In the genomic region with DNA sequence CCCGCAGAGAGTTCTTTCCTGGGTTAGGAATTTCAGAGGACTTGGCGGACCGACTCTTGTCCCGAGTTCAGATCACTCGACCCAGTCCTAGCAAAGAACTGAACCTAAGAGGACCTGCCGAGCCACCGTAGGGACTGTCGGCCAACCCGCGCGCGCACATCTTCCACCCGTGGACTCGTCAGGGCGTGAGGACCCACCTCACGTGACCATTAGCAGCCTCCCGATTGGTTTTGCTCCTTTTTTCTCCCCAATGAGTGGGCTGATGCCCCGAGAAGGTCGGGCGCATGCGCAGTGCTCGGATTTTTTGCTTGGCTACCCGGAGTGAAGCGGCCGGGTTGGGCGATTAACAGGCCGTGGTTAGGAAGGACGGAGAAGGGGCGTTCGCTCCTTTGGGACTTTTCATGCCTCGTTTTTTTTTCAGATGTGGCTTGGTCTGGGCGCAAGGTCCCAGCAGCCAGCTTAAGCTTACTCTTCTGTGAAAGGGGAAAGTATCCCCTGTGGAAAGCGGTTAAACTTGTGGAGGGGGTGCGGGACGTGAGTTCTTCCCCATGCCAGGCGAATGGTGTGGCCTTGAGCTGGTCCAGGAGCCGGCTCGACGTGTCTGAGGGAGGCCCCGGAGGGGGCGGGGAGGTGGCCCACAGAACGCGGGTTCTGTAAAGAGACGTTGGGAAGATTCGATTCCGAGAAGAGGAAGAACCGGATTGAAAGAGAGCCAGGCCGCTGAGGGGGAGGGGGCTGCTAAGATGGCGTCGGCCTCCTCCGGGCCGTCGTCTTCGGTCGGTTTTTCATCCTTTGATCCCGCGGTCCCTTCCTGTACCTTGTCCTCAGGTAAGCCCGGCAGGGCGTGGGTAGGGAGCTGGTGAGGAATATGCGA, we compare ENCODE assay signal across 8 cellular contexts. TPM values are rescaled to one million over a fixed set of nuclear protein-coding genes. Genes with fewer than 3 reads are reported as not detected.
DNase-seq lines count a peak whose midpoint lies in the region; ATAC-seq and TF ChIP-seq lines count a peak whose summit lies in the region.

Gene PIP5K1A (plus strand): TSS at position 299 of the 874 bp plus-strand sequence. CDS start 445 bp downstream, at position 744.

- peak within 1 kb of the TSS; percentile 83 for H3K18ac ChIP-seq in trophoblast cell (ENCODE audit: low read length)

- ATAC-seq in HG02798 (IDR thresholded peaks at IDR 0.05; ENCODE audit: poor library complexity, unreplicated experiment) (peak; percentile 94), T-cell (replicated peaks in 1 of 4) (peak; percentile 96 to 99 (median 98))

- H3K4me1 Mint-ChIP-seq in T-cell = peaks cover 40 to 49% (median 45%) of the 10 kb centered on the region in 3 donors

- H2BK5ac ChIP-seq in trophoblast cell (ENCODE audit: low read depth, low read length, poor library complexity) = peak within 1 kb of the TSS; percentile 96

- H4K12ac ChIP-seq in trophoblast cell (ENCODE audit: low read depth, low read length) = peak within 1 kb of the TSS; percentile 82

- no peaks in the 10 kb centered on the region for H3K9me3 Mint-ChIP-seq in T-cell

- H2BK120ac ChIP-seq in trophoblast cell (ENCODE audit: insufficient read depth, low read length, poor library complexity) = peak within 1 kb of the TSS; percentile 66

- peak within 1 kb of the TSS; percentile 67 for H4K91ac ChIP-seq in trophoblast cell (ENCODE audit: low read depth, low read length)

- peak; percentile 92 for TF ChIP-seq POLR2A in transverse colon (IDR thresholded peaks at IDR 0.05)

- peak within 1 kb of the TSS; percentile 33 for H2AFZ ChIP-seq in trophoblast cell (ENCODE audit: insufficient read depth, low read length, poor library complexity)

- POLR2A ChIA-PET in T-cell (lab: Charles Lee) = interaction anchor here in 1 of 2 donors (0.6 to 1.4 kb wide), 2 partner anchors 8 to 53 kb away, joined by 3 to 5 read pairs; partner anchors contain the start of gene VPS72

- WGBS in adipose tissue, 3 donors = 0% methylated on average over 60 of the region's 60 CpGs
- no CpG with 5 or more reads among the region's 60 CpGs for WGBS in trophoblast cell (ENCODE audit: extremely low coverage, insufficient coverage, insufficient read length)
- WGBS in transverse colon (ENCODE audit: low coverage in 1 of 2), 2 donors = 0 to 1% methylated on average over 13 to 60 of the region's 60 CpGs

- intact Hi-C loops in cardiac septum (cut with DNase I) = loop anchor here (2.0 to 5.0 kb wide), 4 partner anchors 56 to 200 kb away; partner anchors contain the start of genes PI4KB, PSMB4 and PSMD4
- intact Hi-C loops in transverse colon (cut with DNase I; ENCODE audit: low total_unique reads) = loop anchor here (5.0 kb wide), 1 partner anchor 54 kb away; the partner anchor contains the start of gene PSMD4

- H3K27ac ChIP-seq in adipose tissue (ENCODE audit: low read depth, low read length) (peak within 1 kb of the TSS; percentile 70), trophoblast cell (ENCODE audit: low read depth, low read length) (peak within 1 kb of the TSS; percentile 78), transverse colon (peak within 1 kb of the TSS; percentile 95 to 99 (median 96))

- H3K36me3 Mint-ChIP-seq in T-cell = peaks cover 3% of the 10 kb centered on the region

- TF ChIP-seq EP300 in transverse colon (IDR thresholded peaks at IDR 0.05; ENCODE audit: low read depth) = no peak

- peak within 1 kb of the TSS; percentile 98 to 100 (median 99) for H3K4me3 Mint-ChIP-seq in T-cell

- H3K27me3 ChIP-seq in trophoblast cell (ENCODE audit: insufficient read depth, low read length) (no peaks in the 10 kb centered on the region), transverse colon (no peaks in the 10 kb centered on the region)

- H3K79me2 ChIP-seq in trophoblast cell (ENCODE audit: control insufficient read depth, insufficient read depth, low read length, poor library complexity) = peaks cover 30% of the 10 kb centered on the region

- peak within 1 kb of the TSS; percentile 19 for H2AK5ac ChIP-seq in trophoblast cell (ENCODE audit: low read length)

- H3K23ac ChIP-seq in trophoblast cell (ENCODE audit: low read length) = no peak within 1 kb of the TSS

- H3K9me3 ChIP-seq in trophoblast cell (ENCODE audit: insufficient read depth, low read depth, low read length) (no peaks in the 10 kb centered on the region), transverse colon (no peaks in the 10 kb centered on the region)

- peak within 1 kb of the TSS; percentile 80 for H3K14ac ChIP-seq in trophoblast cell (ENCODE audit: low read length)

- H3K36me3 ChIP-seq in trophoblast cell (ENCODE audit: control insufficient read depth in 1 of 2, insufficient read depth in 2 of 2, low read length in 2 of 2) (peaks cover 10 to 14% of the 10 kb centered on the region in 2 experiments), transverse colon (peaks cover 0 to 6% (median 0%) of the 10 kb centered on the region in 4 donors)

- peak within 1 kb of the TSS; percentile 61 for H2BK12ac ChIP-seq in trophoblast cell (ENCODE audit: low read length)

- H3K4me3 ChIP-seq in GM12875 (ENCODE audit: low read depth, low read length) = peak within 1 kb of the TSS; percentile 78
- H3K4me3 ChIP-seq in trophoblast cell (ENCODE audit: low read depth, low read length) = peak within 1 kb of the TSS; percentile 95
- peak within 1 kb of the TSS; percentile 75 to 93 (median 78) for H3K4me3 ChIP-seq in transverse colon

- H3K4me2 ChIP-seq in trophoblast cell (ENCODE audit: low read length) = peak within 1 kb of the TSS; percentile 96

- peak within 1 kb of the TSS; percentile 76 for H3K9ac ChIP-seq in trophoblast cell (ENCODE audit: low read length)

- peak; percentile 92 for DNase-seq in NCI-H1436 treated with DMSO at 0.1 percent for 48 hours (lab: John Stamatoyannopoulos, UW)
- peak; percentile 94 to 100 (median 98) for DNase-seq in T-cell
- DNase-seq in cardiac septum (ENCODE audit: low spot score) = peak; percentile 99
- peak; percentile 97 to 100 for DNase-seq in trophoblast cell
- peak; percentile 98 for DNase-seq in transverse colon

- CTCF ChIA-PET in T-cell (lab: Charles Lee) = interaction anchor here in 1 of 2 donors (0.6 kb wide), 2 partner anchors 98 to 1011 kb away, joined by 3 to 5 read pairs; no protein-coding TSS in a partner anchor

- H3K79me1 ChIP-seq in trophoblast cell (ENCODE audit: low read length) = peaks cover 18% of the 10 kb centered on the region

- H4K8ac ChIP-seq in trophoblast cell (ENCODE audit: low read depth, low read length) = peak within 1 kb of the TSS; percentile 83

- in situ Hi-C loops in transverse colon (cut with MboI; ENCODE audit: low pct_ligation_motif_present in 1 of 4, low pct_unique_long_range_greater_than_20kb in 1 of 4, low sequenced_read_pairs in 3 of 4) = no loop called here

- H3K4ac ChIP-seq in trophoblast cell (ENCODE audit: low read depth, low read length) = peak within 1 kb of the TSS; percentile 82

- peaks cover 4 to 11% of the 10 kb centered on the region in 2 experiments for H3K4me1 ChIP-seq in trophoblast cell (ENCODE audit: control insufficient read depth in 1 of 2, insufficient read depth in 2 of 2, low read length in 2 of 2)
- peaks cover 12 to 54% (median 39%) of the 10 kb centered on the region in 4 donors for H3K4me1 ChIP-seq in transverse colon

- peak within 1 kb of the TSS; percentile 94 to 95 for H3K27ac Mint-ChIP-seq in T-cell

- TF ChIP-seq CTCF in GM12875 (IDR thresholded peaks at IDR 0.05; ENCODE audit: borderline replicate concordance, insufficient read depth, low read depth, low read length) = no peak
- no peak for TF ChIP-seq CTCF in transverse colon (IDR thresholded peaks at IDR 0.05)

- H3K27me3 Mint-ChIP-seq in T-cell = no peaks in the 10 kb centered on the region

RNA-seq across cellular contexts. Expression of gene PIP5K1A, which starts in this region (rescaled TPM):
- total RNA-seq in T-cell (10 to 100 TPM; 39.2 to 52.7 (median 48.0) TPM), cardiac septum (40.6 TPM), transverse colon (10 to 100 TPM; 46.7 to 78.2 (median 59.4) TPM)
- 10 to 100 TPM in 2 of 3 donors, 1 to 10 TPM in 1; 6.9 to 28.8 (median 25.1) TPM for polyA plus RNA-seq in adipose tissue
- polyA plus RNA-seq in trophoblast cell (2013) = 109 and 113 TPM in 2 replicates

Comparison
In these comparisons a context has a peak if more than half of its experiments do, and no peak if none do; other contexts are left out.
1. Peak in every context shown above with its lines: DNase-seq, ATAC-seq, H3K4me3 ChIP-seq and H3K27ac ChIP-seq.